In the genomic region with DNA sequence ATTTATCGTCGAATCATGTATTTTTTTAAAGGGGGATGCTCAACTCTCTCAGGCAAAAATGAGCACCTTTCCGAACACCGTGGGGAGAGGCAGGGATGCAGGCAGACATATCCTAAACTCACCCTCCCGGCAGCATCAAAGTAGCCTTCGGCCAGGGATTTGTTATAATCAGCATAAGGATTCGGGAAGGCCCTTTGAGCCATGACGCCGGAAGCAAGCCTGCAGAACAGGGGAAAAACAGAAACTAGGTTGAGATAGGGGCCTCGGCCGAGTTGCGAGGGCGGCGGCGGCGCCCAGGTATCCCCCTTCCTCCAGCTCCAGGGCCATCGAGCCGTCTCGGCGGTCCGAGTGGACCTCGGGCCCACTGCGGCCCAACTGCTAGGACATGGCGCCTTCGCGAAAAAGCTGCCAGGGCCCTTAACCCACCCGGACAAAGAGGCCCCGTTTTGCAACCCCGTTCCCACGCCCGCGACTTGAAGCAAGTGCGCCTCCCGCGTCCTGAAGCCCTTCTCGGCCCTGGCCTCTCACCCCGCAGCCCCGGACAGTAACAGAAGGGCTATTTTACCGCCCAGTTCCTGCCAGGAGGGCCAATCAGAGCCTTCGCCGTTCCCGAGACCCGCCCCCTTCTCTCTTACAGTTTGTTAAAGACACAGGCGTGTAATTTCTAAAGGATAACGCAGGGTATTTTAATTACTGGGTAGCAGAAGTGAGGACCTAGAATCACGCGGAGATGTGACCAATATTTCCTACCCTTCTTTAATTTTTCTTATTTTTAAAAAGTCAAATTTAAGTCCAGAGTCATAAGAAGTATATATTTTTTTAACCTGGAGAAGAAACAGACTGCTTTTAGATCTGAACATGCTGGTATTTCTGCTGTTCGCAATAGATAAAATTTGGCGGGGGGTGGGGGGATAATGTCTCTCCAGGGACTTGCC, we compare ENCODE assay signal across 8 cellular contexts. TPM values are rescaled to one million over a fixed set of nuclear protein-coding genes. Genes with fewer than 3 reads are reported as not detected.
DNase-seq lines count a peak whose midpoint lies in the region; ATAC-seq and TF ChIP-seq lines count a peak whose summit lies in the region.

A gene with protein sequence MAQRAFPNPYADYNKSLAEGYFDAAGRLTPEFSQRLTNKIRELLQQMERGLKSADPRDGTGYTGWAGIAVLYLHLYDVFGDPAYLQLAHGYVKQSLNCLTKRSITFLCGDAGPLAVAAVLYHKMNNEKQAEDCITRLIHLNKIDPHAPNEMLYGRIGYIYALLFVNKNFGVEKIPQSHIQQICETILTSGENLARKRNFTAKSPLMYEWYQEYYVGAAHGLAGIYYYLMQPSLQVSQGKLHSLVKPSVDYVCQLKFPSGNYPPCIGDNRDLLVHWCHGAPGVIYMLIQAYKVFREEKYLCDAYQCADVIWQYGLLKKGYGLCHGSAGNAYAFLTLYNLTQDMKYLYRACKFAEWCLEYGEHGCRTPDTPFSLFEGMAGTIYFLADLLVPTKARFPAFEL (minus strand): TSS at position 566 of the 935 bp plus-strand sequence. CDS start 363 bp downstream, at position 203.

- H3K27ac ChIP-seq in BLaER1 treated with 17β-estradiol and CSF1 and Interleukin-3, amounts not matched to agents 10 nM and 100 nM = peak within 1 kb of the TSS; percentile 65 to 95 (median 91)
- H3K27ac ChIP-seq in left lung = peak within 1 kb of the TSS; percentile 79 to 84

- peak within 1 kb of the TSS; percentile 66 to 96 (median 83) for H3K4me2 ChIP-seq in BLaER1 treated with 17β-estradiol and CSF1 and Interleukin-3, amounts not matched to agents 10 nM and 100 nM

- no peak for TF ChIP-seq CTCF in left lung (IDR thresholded peaks at IDR 0.05)

- H4K20me1 ChIP-seq in BLaER1 treated with 17β-estradiol and CSF1 and Interleukin-3, amounts not matched to agents 10 nM and 100 nM = no peaks in the 10 kb centered on the region; a peak in 1 of 22 replicates

- H3K4me3 ChIP-seq in BLaER1 treated with 17β-estradiol and CSF1 and Interleukin-3, amounts not matched to agents 10 nM and 100 nM = peak within 1 kb of the TSS; percentile 68 to 99 (median 82)
- H3K4me3 ChIP-seq in left lung = peak within 1 kb of the TSS; percentile 86

- no peaks in the 10 kb centered on the region for H3K9me3 ChIP-seq in BLaER1 treated with 17β-estradiol and CSF1 and Interleukin-3, amounts not matched to agents 10 nM and 100 nM (replicated peaks in 1 of 11)
- H3K9me3 ChIP-seq in left lung = no peaks in the 10 kb centered on the region

- intact Hi-C loops in left lung (cut with DNase I) = no loop called here

- H3K36me3 ChIP-seq in BLaER1 treated with 17β-estradiol and CSF1 and Interleukin-3, amounts not matched to agents 10 nM and 100 nM = peaks cover 5 to 33% (median 16%) of the 10 kb centered on the region in 11 experiments
- peaks cover 0 to 5% of the 10 kb centered on the region in 2 donors for H3K36me3 ChIP-seq in left lung

- peaks cover 0 to 21% (median 15%) of the 10 kb centered on the region in 10 experiments; a peak in 17 of 20 replicates for H3K4me1 ChIP-seq in BLaER1 treated with 17β-estradiol and CSF1 and Interleukin-3, amounts not matched to agents 10 nM and 100 nM
- H3K4me1 ChIP-seq in left lung = peaks cover 4 to 18% of the 10 kb centered on the region in 2 donors

- DNase-seq in NCI-H748 (lab: John Stamatoyannopoulos, UW; ENCODE audit: unreplicated experiment) (peak; percentile 95), dermis blood vessel endothelial cell (peak; percentile 90), left lung (peak; percentile 93 to 94)
- DNase-seq in activated CD4-positive, alpha-beta T cell treated with anti-CD3 and anti-CD28 coated beads, Interleukin-2, amount 50 U/mL, for 4 hours = peak; percentile 71 to 73
- DNase-seq in stimulated activated CD4-positive, alpha-beta T cell treated with anti-CD3 and anti-CD28 coated beads, Interleukin-2, amount 100 ng/mL, for 48 hours = peak; percentile 69 to 71

- ATAC-seq in GM19328 (IDR thresholded peaks at IDR 0.05; ENCODE audit: unreplicated experiment) = peak; percentile 100
- peak; percentile 100 for ATAC-seq in HG03520 (IDR thresholded peaks at IDR 0.05; ENCODE audit: unreplicated experiment)
- peak; percentile 100 for ATAC-seq in left lung

- H3K27me3 ChIP-seq in BLaER1 treated with 17β-estradiol and CSF1 and Interleukin-3, amounts not matched to agents 10 nM and 100 nM = no peaks in the 10 kb centered on the region
- H3K27me3 ChIP-seq in left lung = no peaks in the 10 kb centered on the region

- peak within 1 kb of the TSS; percentile 81 to 97 (median 93) for H3K9ac ChIP-seq in BLaER1 treated with 17β-estradiol and CSF1 and Interleukin-3, amounts not matched to agents 10 nM and 100 nM

RNA-seq across cellular contexts. Expression of the gene that starts here (rescaled TPM):
- total RNA-seq in dermis blood vessel endothelial cell (20.6 and 33.3 TPM in 2 replicates), left lung (10 to 100 TPM; 27.5 to 42.4 TPM)

Comparison
In these comparisons a context has a peak if more than half of its experiments do, and no peak if none do; other contexts are left out.
1. Peak in every context shown above with its lines: DNase-seq, ATAC-seq, H3K4me3 ChIP-seq and H3K27ac ChIP-seq.